ENCODE assay signal across 1 cellular context in the genomic region with DNA sequence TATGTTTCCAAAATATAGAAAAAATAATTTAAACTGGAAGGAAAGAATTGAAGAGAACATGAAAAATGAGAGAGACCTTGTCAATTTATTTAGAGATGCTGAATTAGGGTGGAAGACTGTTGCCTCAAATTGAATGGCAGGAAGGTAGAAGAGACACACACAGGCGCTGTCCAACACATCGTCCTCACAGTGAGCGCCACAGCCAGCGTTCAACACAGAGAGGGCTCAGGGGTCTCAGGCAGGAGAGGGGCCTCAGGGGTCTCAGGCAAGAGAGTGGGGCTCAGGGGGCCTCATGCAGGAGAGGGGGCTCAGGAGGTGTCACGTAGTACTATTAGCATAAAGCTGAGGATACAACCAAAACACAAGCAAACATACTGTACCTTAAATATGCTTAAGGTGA.
TF ChIP-seq lines count a peak whose summit lies in the region.

No MANE protein-coding gene starts in this region.

TF ChIP-seq in A549, 52 proteins besides CTCF, POLR2A, EP300 and RAD21 (continued from another document):
- TF ChIP-seq, protein P1, sequence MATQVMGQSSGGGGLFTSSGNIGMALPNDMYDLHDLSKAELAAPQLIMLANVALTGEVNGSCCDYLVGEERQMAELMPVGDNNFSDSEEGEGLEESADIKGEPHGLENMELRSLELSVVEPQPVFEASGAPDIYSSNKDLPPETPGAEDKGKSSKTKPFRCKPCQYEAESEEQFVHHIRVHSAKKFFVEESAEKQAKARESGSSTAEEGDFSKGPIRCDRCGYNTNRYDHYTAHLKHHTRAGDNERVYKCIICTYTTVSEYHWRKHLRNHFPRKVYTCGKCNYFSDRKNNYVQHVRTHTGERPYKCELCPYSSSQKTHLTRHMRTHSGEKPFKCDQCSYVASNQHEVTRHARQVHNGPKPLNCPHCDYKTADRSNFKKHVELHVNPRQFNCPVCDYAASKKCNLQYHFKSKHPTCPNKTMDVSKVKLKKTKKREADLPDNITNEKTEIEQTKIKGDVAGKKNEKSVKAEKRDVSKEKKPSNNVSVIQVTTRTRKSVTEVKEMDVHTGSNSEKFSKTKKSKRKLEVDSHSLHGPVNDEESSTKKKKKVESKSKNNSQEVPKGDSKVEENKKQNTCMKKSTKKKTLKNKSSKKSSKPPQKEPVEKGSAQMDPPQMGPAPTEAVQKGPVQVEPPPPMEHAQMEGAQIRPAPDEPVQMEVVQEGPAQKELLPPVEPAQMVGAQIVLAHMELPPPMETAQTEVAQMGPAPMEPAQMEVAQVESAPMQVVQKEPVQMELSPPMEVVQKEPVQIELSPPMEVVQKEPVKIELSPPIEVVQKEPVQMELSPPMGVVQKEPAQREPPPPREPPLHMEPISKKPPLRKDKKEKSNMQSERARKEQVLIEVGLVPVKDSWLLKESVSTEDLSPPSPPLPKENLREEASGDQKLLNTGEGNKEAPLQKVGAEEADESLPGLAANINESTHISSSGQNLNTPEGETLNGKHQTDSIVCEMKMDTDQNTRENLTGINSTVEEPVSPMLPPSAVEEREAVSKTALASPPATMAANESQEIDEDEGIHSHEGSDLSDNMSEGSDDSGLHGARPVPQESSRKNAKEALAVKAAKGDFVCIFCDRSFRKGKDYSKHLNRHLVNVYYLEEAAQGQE (IDR thresholded peaks at IDR 0.05) = peak; percentile 25; the same call in 1 of the 2 replicates
- TF ChIP-seq CBX8 (IDR thresholded peaks at IDR 0.05) (no peak), SREBF2 (IDR thresholded peaks at IDR 0.05) (no peak), FOSL2 (IDR thresholded peaks at IDR 0.05) (no peak), FOSL2 (CRISPR knock-in tag; IDR thresholded peaks at IDR 0.05) (no peak)
TF ChIP-seq in A549: peak in this region for 1.
